23 cellular contexts compared by ENCODE assay signal in genomic region chr1:205583461-205584130, GRCh38. TPM values are rescaled to one million over a fixed set of nuclear protein-coding genes. Genes with fewer than 3 reads are reported as not detected.
A peak's percentile ranks its signal among the peaks of the same experiment; 100 is the strongest.
DNase-seq lines count a peak whose midpoint lies in the region; ATAC-seq, FAIRE-seq and TF ChIP-seq lines count a peak whose summit lies in the region.
"Had no signal": no experiment of that assay in that cellular context is flagged by ENCODE, and none has a peak within 500 bp of the region (broad histone marks: within the 10 kb centered on the region; RNA-seq: fewer than 3 reads in every experiment).

No MANE protein-coding gene starts in this region.

- intact Hi-C loops in kidney (cut with DNase I) (no loop called here), spleen (cut with DNase I; ENCODE audit: low total_unique reads) (loop anchor here (10.0 kb wide), 1 partner anchor 49 kb away; no protein-coding TSS in a partner anchor)

- H3K4me3 ChIP-seq in kidney (ENCODE audit: low read length in 2 of 2) (no peak overlapping the region), spleen (no peak overlapping the region)
- H3K4me3 ChIP-seq: esophagus squamous epithelium, gastroesophageal sphincter, testis had no signal

- ATAC-seq in HG02973 (IDR thresholded peaks at IDR 0.05; ENCODE audit: unreplicated experiment), result no peak
- ATAC-seq: activated CD4-positive, CD25-positive, alpha-beta regulatory T cell treated with anti-CD3 and anti-CD28 coated beads, Interleukin-2, amount 50 U/mL, for 24 hours; effector memory CD8-positive, alpha-beta T cell; gastroesophageal sphincter; naive thymus-derived CD4-positive, alpha-beta T cell; stimulated activated effector memory CD8-positive, alpha-beta T cell treated with anti-CD3 and anti-CD28 coated beads, Interleukin-12 subunit alpha, Interleukin-12 subunit beta, amount 100 ng/mL, for 72 hours had no signal

- FAIRE-seq in GM12891 (lab: Jason Lieb, UNC), result peak; percentile 9
- FAIRE-seq in kidney (lab: Jason Lieb, UNC), result no peak

- peaks cover 7 to 16% of the 10 kb centered on the region in 2 donors for H3K4me1 ChIP-seq in kidney (ENCODE audit: control insufficient read depth in 1 of 2, insufficient read depth in 1 of 2, low read depth in 1 of 2, low read length in 2 of 2)
- peaks cover 0 to 32% (median 21%) of the 10 kb centered on the region in 6 donors for H3K4me1 ChIP-seq in spleen

- H3K9me3 ChIP-seq in kidney (ENCODE audit: control insufficient read depth in 1 of 2, low read length in 2 of 2) (no peaks in the 10 kb centered on the region), spleen (no peaks in the 10 kb centered on the region)
- H3K9me3 ChIP-seq: esophagus squamous epithelium, gastroesophageal sphincter, testis had no signal

- no peak overlapping the region for H3K9ac ChIP-seq in kidney (ENCODE audit: low read length in 2 of 2)

- DNase-seq in GM12891 (ENCODE audit: insufficient read length, low spot score), result no peak
- peak; percentile 30 for DNase-seq in kidney
- peak; percentile 30 for DNase-seq in spleen
- no peak for DNase-seq in medulla oblongata (ENCODE audit: extremely low spot score)
- no peak for DNase-seq in NCI-H1105 treated with DMSO at 0.1 percent for 48 hours (lab: John Stamatoyannopoulos, UW)
- DNase-seq: activated CD4-positive, alpha-beta memory T cell treated with anti-CD3 and anti-CD28 coated beads, Interleukin-2, amount 10 ng/mL, durations not matched to agents 7 days and 5 days; activated naive CD4-positive, alpha-beta T cell treated with anti-CD3 and anti-CD28 coated beads, Interleukin-2, amount 50 U/mL, for 16 hours; activated T-cell treated with anti-CD3 and anti-CD28 coated beads, Interleukin-2, amount 50 U/mL, for 24 hours; CD4-positive, alpha-beta memory T cell; effector memory CD8-positive, alpha-beta T cell; esophagus squamous epithelium; mesendoderm; MM.1S; naive thymus-derived CD4-positive, alpha-beta T cell; NCI-H146; NCI-H526 treated with DMSO at 0.1 percent for 48 hours; RPMI8226; testis had no signal

- no peak for TF ChIP-seq CTCF in VCaP (conservative IDR thresholded peaks at IDR 0.05)
- TF ChIP-seq CTCF in kidney (IDR thresholded peaks at IDR 0.05; ENCODE audit: borderline replicate concordance, extremely low read depth, insufficient read depth), result no peak
- TF ChIP-seq CTCF in spleen (IDR thresholded peaks at IDR 0.05 in 8 of 11, conservative IDR thresholded peaks at IDR 0.05 in 3 of 11), result no peak

- H3K27ac ChIP-seq in VCaP, result peak overlapping the region; percentile 80
- H3K27ac ChIP-seq in kidney (ENCODE audit: low read depth in 2 of 2, low read length in 2 of 2), result peak overlapping the region in 1 of 2 donors; percentile 51
- peak overlapping the region in 5 of 8 donors; percentile 13 to 69 (median 54) for H3K27ac ChIP-seq in spleen
- H3K27ac ChIP-seq: testis had no signal

- TF ChIP-seq POLR2A in GM12891 (IDR thresholded peaks at IDR 0.05; ENCODE audit: low read depth, low read length) (no peak), spleen (IDR thresholded peaks at IDR 0.05) (no peak)

- no peaks in the 10 kb centered on the region for H3K36me3 ChIP-seq in kidney (ENCODE audit: control insufficient read depth in 1 of 2, insufficient read depth in 2 of 2, low read length in 2 of 2)
- H3K36me3 ChIP-seq in spleen, result no peaks in the 10 kb centered on the region
- H3K36me3 ChIP-seq: esophagus squamous epithelium, gastroesophageal sphincter had no signal

- WGBS in spleen, 5 donors, result 85 to 92% (median 89%) methylated on average over 6 to 7 of the region's 7 CpGs

- H3K27me3 ChIP-seq in spleen (replicated peaks in 1 of 7), result peaks cover 0 to 5% (median 0%) of the 10 kb centered on the region in 7 donors
- H3K27me3 ChIP-seq: testis had no signal

TF ChIP-seq in GM12891, 5 proteins besides CTCF, POLR2A, EP300 and RAD21:
- no peak for TF ChIP-seq TAF1 (IDR thresholded peaks at IDR 0.05; ENCODE audit: low read depth, low read length)
- no peak for TF ChIP-seq SPI1 (IDR thresholded peaks at IDR 0.05; ENCODE audit: low read depth, low read length)
- no peak for TF ChIP-seq POLR2AphosphoS5 (IDR thresholded peaks at IDR 0.05; ENCODE audit: low read depth, low read length)
- no peak for TF ChIP-seq PAX5 (IDR thresholded peaks at IDR 0.05; ENCODE audit: insufficient read depth, low read length, severe bottlenecking)
- no peak for TF ChIP-seq POU2F2 (IDR thresholded peaks at IDR 0.05; ENCODE audit: low read depth, low read length)

RNA-seq across cellular contexts. Expression of gene ELK4, which starts 48.2 kb away (rescaled TPM):
- polyA plus RNA-seq in GM12891 (2012; ENCODE audit: low read depth, missing spikeins), result 5.5 TPM
- total RNA-seq in kidney (87.3 TPM), spleen (100 to 1,000 TPM in 4 of 7 donors, 10 to 100 TPM in 3; 50.9 to 109 (median 102) TPM)
- polyA plus RNA-seq in kidney (ENCODE audit: insufficient read depth, low read depth, low replicate concordance) (4.2 TPM), spleen (10 to 100 TPM in 1 of 3 donors, 1 to 10 TPM in 2; 8.5 to 12.5 (median 9.8) TPM)

Comparison
In these comparisons a context has a peak if more than half of its experiments do, and no peak if none do; other contexts are left out.
1. DNase-seq: peak in kidney (single experiment) and spleen (single experiment); none in GM12891 (single experiment), medulla oblongata (single experiment) and NCI-H1105 treated with DMSO at 0.1 percent for 48 hours (single experiment).